1 cellular context compared by ENCODE assay signal in genomic region chr6:157246771-157247484, GRCh38.
TF ChIP-seq lines count a peak whose summit lies in the region.

No MANE protein-coding gene starts in this region.

TF ChIP-seq in SK-N-SH, 30 proteins besides CTCF, POLR2A, EP300 and RAD21 (continued from another document):
- TF ChIP-seq MEF2A (IDR thresholded peaks at IDR 0.05; ENCODE audit: borderline replicate concordance, low read depth) (no peak), USF2 (IDR thresholded peaks at IDR 0.05; ENCODE audit: borderline replicate concordance, low read depth, low read length) (no peak), SMC3 (IDR thresholded peaks at IDR 0.05; ENCODE audit: low read depth, low read length) (no peak), ZBTB33 (IDR thresholded peaks at IDR 0.05; ENCODE audit: borderline replicate concordance, low read depth) (no peak), PBX3 (IDR thresholded peaks at IDR 0.05) (no peak), NFIC (IDR thresholded peaks at IDR 0.05; ENCODE audit: borderline replicate concordance) (no peak)
